Comparison of ENCODE assay signal across 8 cellular contexts in the genomic region with DNA sequence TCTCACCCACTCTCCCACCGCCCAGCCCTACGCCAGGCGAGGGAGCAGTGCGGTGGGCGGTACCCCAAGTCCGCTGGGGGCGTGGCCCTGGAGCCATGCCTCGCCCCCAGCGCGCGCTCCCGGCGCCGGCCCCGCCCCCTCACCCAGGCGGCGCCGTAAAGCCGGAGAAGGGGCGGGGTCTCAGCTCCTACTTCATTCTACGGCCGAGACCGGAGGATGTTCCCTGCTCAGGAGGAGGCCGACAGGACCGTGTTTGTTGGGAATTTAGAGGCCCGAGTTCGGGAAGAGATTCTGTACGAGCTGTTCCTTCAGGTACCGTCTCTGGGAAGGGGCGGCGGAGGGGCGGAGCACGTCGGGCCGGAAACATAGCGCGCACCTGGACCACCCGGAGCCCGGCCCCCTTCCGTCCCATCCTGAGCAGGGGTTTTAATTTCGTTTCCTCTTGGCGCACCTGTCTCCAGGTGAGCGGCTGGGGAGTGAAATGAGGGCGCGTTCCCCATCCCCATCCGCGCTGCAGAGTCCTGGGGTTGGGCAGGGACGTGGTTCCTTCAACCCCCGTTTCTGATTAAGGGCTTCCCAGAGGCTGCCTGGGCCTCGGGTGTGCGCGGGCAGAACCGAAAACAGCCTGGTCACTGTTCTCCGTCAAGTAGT. TPM values are rescaled to one million over a fixed set of nuclear protein-coding genes. Genes with fewer than 3 reads are reported as not detected.
DNase-seq lines count a peak whose midpoint lies in the region; ATAC-seq lines count a peak whose summit lies in the region.

A gene with protein sequence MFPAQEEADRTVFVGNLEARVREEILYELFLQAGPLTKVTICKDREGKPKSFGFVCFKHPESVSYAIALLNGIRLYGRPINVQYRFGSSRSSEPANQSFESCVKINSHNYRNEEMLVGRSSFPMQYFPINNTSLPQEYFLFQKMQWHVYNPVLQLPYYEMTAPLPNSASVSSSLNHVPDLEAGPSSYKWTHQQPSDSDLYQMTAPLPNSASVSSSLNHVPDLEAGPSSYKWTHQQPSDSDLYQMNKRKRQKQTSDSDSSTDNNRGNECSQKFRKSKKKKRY (plus strand): TSS at position 187 of the 651 bp plus-strand sequence. CDS start 30 bp downstream, at position 217.

- H3K4me3 ChIP-seq in endocrine pancreas (ENCODE audit: control insufficient read depth, insufficient read depth, low read length) (peak within 1 kb of the TSS; percentile 87), mesodermal cell (ENCODE audit: extremely low read depth, insufficient read depth, low read length, poor library complexity, severe bottlenecking) (peak within 1 kb of the TSS; percentile 63)

- H3K4me1 ChIP-seq in endocrine pancreas (ENCODE audit: control insufficient read depth, insufficient read depth, low read length) (no peaks in the 10 kb centered on the region), mesodermal cell (ENCODE audit: control insufficient read depth, insufficient read depth, low read length, poor library complexity, severe bottlenecking) (no peaks in the 10 kb centered on the region)

- no peak within 1 kb of the TSS for H3K27ac ChIP-seq in mesodermal cell (ENCODE audit: low read depth, low read length, severe bottlenecking)

- no peaks in the 10 kb centered on the region for H3K27me3 ChIP-seq in endocrine pancreas (ENCODE audit: control insufficient read depth, insufficient read depth, low read length)

- ATAC-seq in HG03066 (IDR thresholded peaks at IDR 0.05; ENCODE audit: low read depth, unreplicated experiment): peak; percentile 85

- H3K9ac ChIP-seq in endocrine pancreas (ENCODE audit: control insufficient read depth, insufficient read depth, low read length): peak within 1 kb of the TSS; percentile 90

- 1% methylated on average over 34 to 40 of the region's 54 CpGs for WGBS in mesodermal cell (ENCODE audit: insufficient coverage in 2 of 2), 2 experiments

- H3K36me3 ChIP-seq in endocrine pancreas (ENCODE audit: control insufficient read depth, insufficient read depth, low read length): no peaks in the 10 kb centered on the region
- H3K36me3 ChIP-seq in mesodermal cell (ENCODE audit: control insufficient read depth, insufficient read depth, low read length): no peaks in the 10 kb centered on the region

- H3K9me3 ChIP-seq in endocrine pancreas (ENCODE audit: control insufficient read depth, low read length) (no peaks in the 10 kb centered on the region), mesodermal cell (ENCODE audit: control insufficient read depth, low read length) (no peaks in the 10 kb centered on the region)

- DNase-seq in NCI-H2081 (lab: John Stamatoyannopoulos, UW) (peak; percentile 58 to 66), NCI-H2081 treated with DMSO at 0.1 percent for 48 hours (lab: John Stamatoyannopoulos, UW) (no peak), NCI-H524 (lab: John Stamatoyannopoulos, UW) (peak; percentile 65 to 86)
- peak; percentile 90 for DNase-seq in activated CD8-positive, alpha-beta memory T cell treated with anti-CD3 and anti-CD28 coated beads for 24 hours
- peak; percentile 66 for DNase-seq in stimulated activated CD8-positive, alpha-beta memory T cell treated with anti-CD3 and anti-CD28 coated beads, Interleukin-12 subunit alpha, Interleukin-12 subunit beta, amount 100 ng/mL, for 4 hours (ENCODE audit: low read depth)

RNA-seq across cellular contexts. Expression of the gene that starts here (rescaled TPM):
- polyA plus RNA-seq in mesodermal cell (2013, experiment 1 of 2): 2.7 TPM
- polyA plus RNA-seq in mesodermal cell (2013, experiment 2 of 2): 2.9 TPM
